Comparison of ENCODE assay signal across 8 cellular contexts in the genomic region with DNA sequence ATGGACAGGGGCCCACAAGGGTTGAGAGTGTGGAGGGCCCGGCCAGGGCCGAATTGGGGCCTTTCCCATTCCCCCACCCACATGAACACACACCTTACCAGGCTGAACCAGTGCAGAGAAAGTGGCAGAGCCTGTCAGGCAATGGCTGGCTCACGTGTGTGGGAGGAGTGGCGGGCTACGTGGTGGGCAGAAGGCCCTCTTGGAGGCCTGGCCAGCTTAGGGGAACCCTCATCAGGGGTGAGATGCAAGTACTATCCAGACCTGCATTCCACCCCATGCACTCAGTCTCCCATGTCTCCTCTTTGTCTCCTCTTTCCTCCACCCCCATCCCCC. TPM values are rescaled to one million over a fixed set of nuclear protein-coding genes. Genes with fewer than 3 reads are reported as not detected.
DNase-seq lines count a peak whose midpoint lies in the region; ATAC-seq, FAIRE-seq and TF ChIP-seq lines count a peak whose summit lies in the region.

No MANE protein-coding gene starts in this region.

- WGBS in A549 (ENCODE audit: missing lambda C conversion rate), result 37% methylated on average over 5 of the region's 5 CpGs

- H3K4me2 ChIP-seq in A549, result peak overlapping the region; percentile 70

- no peak for TF ChIP-seq POLR2A in A549 (IDR thresholded peaks at IDR 0.05; ENCODE audit: low read length)

- H3K4me1 ChIP-seq in A549, result peaks cover 7% of the 10 kb centered on the region; the same call in 2 of the 3 replicates

- H3K27me3 Mint-ChIP-seq in osteocyte (ENCODE audit: unreplicated experiment), result no peaks in the 10 kb centered on the region

- no peak for TF ChIP-seq CTCF in A549 (IDR thresholded peaks at IDR 0.05)
- no peak for TF ChIP-seq CTCF in WI38 (IDR thresholded peaks at IDR 0.05; ENCODE audit: low read depth, low read length)
- no peak for TF ChIP-seq CTCF in fibroblast of the aortic adventitia (IDR thresholded peaks at IDR 0.05; ENCODE audit: insufficient read depth, low read length)
- TF ChIP-seq CTCF in osteocyte (IDR thresholded peaks at IDR 0.05), result no peak

- CTCF ChIA-PET in A549 (lab: Yijun Ruan, JAX), result no interaction called here

- POLR2A ChIA-PET in A549 (lab: Yijun Ruan, JAX), result no interaction called here

- peaks cover 11% of the 10 kb centered on the region for H3K9me3 Mint-ChIP-seq in osteocyte (ENCODE audit: unreplicated experiment)

- peak overlapping the region; percentile 88 for H3K4me3 Mint-ChIP-seq in osteocyte (ENCODE audit: unreplicated experiment)

- no peak for TF ChIP-seq RAD21 in A549 (conservative IDR thresholded peaks at IDR 0.05 in 1 of 2, IDR thresholded peaks at IDR 0.05 in 1 of 2)

- peaks cover 8% of the 10 kb centered on the region for H3K4me1 Mint-ChIP-seq in osteocyte (ENCODE audit: unreplicated experiment)

- DNase-seq in A549 (ENCODE audit: low read depth in 1 of 2, low spot score in 1 of 2), result no peak
- peak; percentile 10 for DNase-seq in fibroblast of the aortic adventitia (ENCODE audit: low read depth)
- DNase-seq in osteocyte (ENCODE audit: extremely low spot score, unreplicated experiment), result no peak
- no peak for DNase-seq in activated effector memory CD4-positive, alpha-beta T cell treated with Interleukin-2 at 50 U/mL for 16 hours
- DNase-seq in NAMALWA (ENCODE audit: low spot score), result no peak

- peak overlapping the region; percentile 89 to 99 for H3K27ac ChIP-seq in A549

- H3K9me3 ChIP-seq in A549, result peaks cover 11% of the 10 kb centered on the region; the same call in 1 of the 3 replicates

- H3K4me3 ChIP-seq in A549, result peak overlapping the region; percentile 93
- H3K4me3 ChIP-seq in WI38 (ENCODE audit: low read depth, low read length), result peak overlapping the region; percentile 72
- H3K4me3 ChIP-seq in fibroblast of the aortic adventitia (ENCODE audit: low read depth, low read length), result peak overlapping the region; percentile 77

- peak overlapping the region; percentile 92 for H3K27ac Mint-ChIP-seq in osteocyte (ENCODE audit: unreplicated experiment)

- no peak for TF ChIP-seq EP300 in A549 (IDR thresholded peaks at IDR 0.05)

- no peak for FAIRE-seq in A549 (lab: Jason Lieb, UNC)

- H3K36me3 Mint-ChIP-seq in osteocyte (ENCODE audit: unreplicated experiment), result peaks cover 3% of the 10 kb centered on the region

- ATAC-seq in A549 (peak; percentile 16 to 60; a peak in 3 of 6 replicates), GM21619 (IDR thresholded peaks at IDR 0.05; ENCODE audit: unreplicated experiment) (peak; percentile 21), HG03280 (IDR thresholded peaks at IDR 0.05; ENCODE audit: unreplicated experiment) (no peak)

TF ChIP-seq in A549, 52 proteins besides CTCF, POLR2A, EP300 and RAD21:
- TF ChIP-seq NFE2L2 (conservative IDR thresholded peaks at IDR 0.05; ENCODE audit: low read length) (no peak), NPAS2 (CRISPR knock-in tag; IDR thresholded peaks at IDR 0.05; ENCODE audit: borderline replicate concordance) (no peak), EHMT2 (IDR thresholded peaks at IDR 0.05; ENCODE audit: low read depth) (no peak), POLR2AphosphoS2 (conservative IDR thresholded peaks at IDR 0.05; ENCODE audit: low read length) (no peak), HEYL (CRISPR knock-in tag; IDR thresholded peaks at IDR 0.05) (no peak), JUN (IDR thresholded peaks at IDR 0.05) (no peak), ZFP36 (IDR thresholded peaks at IDR 0.05; ENCODE audit: borderline replicate concordance, partially characterized antibody) (no peak)
- TF ChIP-seq, protein P1, sequence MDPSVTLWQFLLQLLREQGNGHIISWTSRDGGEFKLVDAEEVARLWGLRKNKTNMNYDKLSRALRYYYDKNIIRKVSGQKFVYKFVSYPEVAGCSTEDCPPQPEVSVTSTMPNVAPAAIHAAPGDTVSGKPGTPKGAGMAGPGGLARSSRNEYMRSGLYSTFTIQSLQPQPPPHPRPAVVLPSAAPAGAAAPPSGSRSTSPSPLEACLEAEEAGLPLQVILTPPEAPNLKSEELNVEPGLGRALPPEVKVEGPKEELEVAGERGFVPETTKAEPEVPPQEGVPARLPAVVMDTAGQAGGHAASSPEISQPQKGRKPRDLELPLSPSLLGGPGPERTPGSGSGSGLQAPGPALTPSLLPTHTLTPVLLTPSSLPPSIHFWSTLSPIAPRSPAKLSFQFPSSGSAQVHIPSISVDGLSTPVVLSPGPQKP (IDR thresholded peaks at IDR 0.05; ENCODE audit: low read depth, low read length), result no peak
- TF ChIP-seq, protein P2, sequence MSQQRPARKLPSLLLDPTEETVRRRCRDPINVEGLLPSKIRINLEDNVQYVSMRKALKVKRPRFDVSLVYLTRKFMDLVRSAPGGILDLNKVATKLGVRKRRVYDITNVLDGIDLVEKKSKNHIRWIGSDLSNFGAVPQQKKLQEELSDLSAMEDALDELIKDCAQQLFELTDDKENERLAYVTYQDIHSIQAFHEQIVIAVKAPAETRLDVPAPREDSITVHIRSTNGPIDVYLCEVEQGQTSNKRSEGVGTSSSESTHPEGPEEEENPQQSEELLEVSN (IDR thresholded peaks at IDR 0.05; ENCODE audit: borderline replicate concordance, low read depth), result no peak

RNA-seq across cellular contexts. Expression of gene TCEAL4, which starts 1.0 kb away (rescaled TPM):
- 35.2 and 57.2 TPM in 2 replicates for polyA plus RNA-seq in A549 (2011; rRNA removed)
- polyA plus RNA-seq in A549 (2012; cell fraction: cytosol; rRNA removed), result 18.8 and 23.9 TPM in 2 replicates
- polyA plus RNA-seq in A549 (2012; cell fraction: nucleus; rRNA removed), result 6.9 and 9.6 TPM in 2 replicates
- 173 to 195 TPM (median 192 TPM) in 3 replicates for polyA plus RNA-seq in A549 (2017; fragmentation: RNase III; extraction: RNeasy Plus Mini Kit Qiagen cat#74134 plus additional on column Dnase treatment)
- polyA minus RNA-seq in A549 (2011; rRNA and poly(A)+ RNA removed), result 9.0 and 9.8 TPM in 2 replicates
- total RNA-seq in fibroblast of the aortic adventitia (ENCODE audit: low replicate concordance), result 47.1 and 100 TPM in 2 replicates
- 95.3 and 96.4 TPM in 2 replicates for total RNA-seq in osteocyte

RNA-seq across cellular contexts. Expression of gene TCEAL3, which starts 21.5 kb away (rescaled TPM):
- polyA plus RNA-seq in A549 (2011; rRNA removed), result 3.6 and 6.6 TPM in 2 replicates
- polyA plus RNA-seq in A549 (2012; cell fraction: cytosol; rRNA removed), result 2.6 and 3.7 TPM in 2 replicates
- polyA plus RNA-seq in A549 (2012; cell fraction: nucleus; rRNA removed), result 0.48 and 1.2 TPM in 2 replicates
- 18.8 to 24.0 TPM (median 23.9 TPM) in 3 replicates for polyA plus RNA-seq in A549 (2017; fragmentation: RNase III; extraction: RNeasy Plus Mini Kit Qiagen cat#74134 plus additional on column Dnase treatment)
- 0.68 and 0.95 TPM in 2 replicates for polyA minus RNA-seq in A549 (2011; rRNA and poly(A)+ RNA removed)
- total RNA-seq in fibroblast of the aortic adventitia (ENCODE audit: low replicate concordance), result 13.2 and 62.0 TPM in 2 replicates
- 36.5 and 38.4 TPM in 2 replicates for total RNA-seq in osteocyte

RNA-seq across cellular contexts. Expression of gene TCEAL1, which starts 42.5 kb away (rescaled TPM):
- polyA plus RNA-seq in A549 (2011; rRNA removed), result 29.7 and 40.7 TPM in 2 replicates
- polyA plus RNA-seq in A549 (2012; cell fraction: cytosol; rRNA removed), result 18.1 and 18.9 TPM in 2 replicates
- polyA plus RNA-seq in A549 (2012; cell fraction: nucleus; rRNA removed), result 11.1 and 16.2 TPM in 2 replicates
- polyA plus RNA-seq in A549 (2017; fragmentation: RNase III; extraction: RNeasy Plus Mini Kit Qiagen cat#74134 plus additional on column Dnase treatment), result 35.1 to 42.1 TPM (median 40.5 TPM) in 3 replicates
- 2.9 and 3.1 TPM in 2 replicates for polyA minus RNA-seq in A549 (2011; rRNA and poly(A)+ RNA removed)
- total RNA-seq in fibroblast of the aortic adventitia (ENCODE audit: low replicate concordance), result 38.2 and 113 TPM in 2 replicates
- 29.3 and 29.8 TPM in 2 replicates for total RNA-seq in osteocyte
